In the genomic region with DNA sequence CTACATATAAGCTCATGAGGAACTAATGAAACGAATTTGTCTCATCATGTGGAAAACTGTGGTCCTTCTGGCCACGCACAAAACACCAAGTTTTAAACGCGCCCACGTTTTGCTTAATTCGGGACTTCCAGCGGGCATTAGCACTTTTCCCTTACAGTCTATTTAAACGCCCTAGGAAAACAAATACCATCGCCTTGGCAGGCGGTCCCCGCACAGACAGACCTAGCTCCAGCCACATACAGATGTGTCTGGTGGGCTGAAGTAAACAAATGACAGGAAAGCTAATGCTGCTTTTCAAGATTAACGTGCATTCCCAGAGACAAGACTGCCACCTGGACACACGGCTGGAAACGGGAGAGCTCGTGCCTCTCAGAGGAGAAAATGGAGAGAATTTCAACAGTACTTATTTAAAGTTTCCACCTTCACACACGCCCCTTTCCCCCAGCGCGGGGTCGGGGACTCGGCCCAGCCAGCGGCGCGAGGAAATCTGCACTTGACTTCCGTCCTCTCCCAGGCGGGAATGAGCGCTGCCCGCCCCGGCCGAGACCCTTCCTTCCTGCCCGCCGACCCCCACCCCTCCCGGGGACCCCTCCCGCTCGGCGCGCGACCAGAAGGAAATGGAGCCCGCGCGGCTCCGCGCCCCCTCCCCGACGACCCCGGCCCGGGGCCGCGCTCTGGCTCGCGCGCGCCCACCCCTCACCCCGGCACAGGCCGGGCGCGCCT, we compare ENCODE assay signal across 8 cellular contexts. TPM values are rescaled to one million over a fixed set of nuclear protein-coding genes. Genes with fewer than 3 reads are reported as not detected.
DNase-seq lines count a peak whose midpoint lies in the region; ATAC-seq, FAIRE-seq and TF ChIP-seq lines count a peak whose summit lies in the region.

No MANE protein-coding gene starts in this region.

- H3K4me3 Mint-ChIP-seq in activated naive CD8-positive, alpha-beta T cell treated with anti-CD3 and anti-CD28 coated beads, Interleukin-2, amount 50 U/mL, for 24 hours = peak overlapping the region; percentile 96
- H3K4me3 Mint-ChIP-seq in progenitor cell of endocrine pancreas (ENCODE audit: low read depth) = peak overlapping the region; percentile 90

- H3K27ac ChIP-seq in left ventricle myocardium inferior (replicated peaks) = peak overlapping the region; percentile 96

- peaks cover 4% of the 10 kb centered on the region for H3K36me3 Mint-ChIP-seq in activated naive CD8-positive, alpha-beta T cell treated with anti-CD3 and anti-CD28 coated beads, Interleukin-2, amount 50 U/mL, for 24 hours (ENCODE audit: low read depth)
- no peaks in the 10 kb centered on the region for H3K36me3 Mint-ChIP-seq in progenitor cell of endocrine pancreas (ENCODE audit: insufficient read depth)

- peak; percentile 47 for DNase-seq in activated naive CD8-positive, alpha-beta T cell treated with anti-CD3 and anti-CD28 coated beads, Interleukin-2, amount 50 U/mL, for 24 hours
- DNase-seq in left ventricle myocardium inferior = peak; percentile 36
- peak; percentile 63 for DNase-seq in progenitor cell of endocrine pancreas (ENCODE audit: low spot score, unreplicated experiment)
- no peak for DNase-seq in H54 (ENCODE audit: insufficient read length, low spot score)

- H3K4me1 ChIP-seq in left ventricle myocardium inferior = peaks cover 63% of the 10 kb centered on the region

- peak overlapping the region; percentile 99 for H3K27ac Mint-ChIP-seq in activated naive CD8-positive, alpha-beta T cell treated with anti-CD3 and anti-CD28 coated beads, Interleukin-2, amount 50 U/mL, for 24 hours
- H3K27ac Mint-ChIP-seq in progenitor cell of endocrine pancreas = peak overlapping the region; percentile 97

- H3K9me3 Mint-ChIP-seq in activated naive CD8-positive, alpha-beta T cell treated with anti-CD3 and anti-CD28 coated beads, Interleukin-2, amount 50 U/mL, for 24 hours = no peaks in the 10 kb centered on the region
- no peaks in the 10 kb centered on the region for H3K9me3 Mint-ChIP-seq in progenitor cell of endocrine pancreas (ENCODE audit: low read depth)

- H3K36me3 ChIP-seq in left ventricle myocardium inferior = no peaks in the 10 kb centered on the region

- no peaks in the 10 kb centered on the region for H3K9me3 ChIP-seq in left ventricle myocardium inferior (replicated peaks)

- peaks cover 68% of the 10 kb centered on the region for H3K4me1 Mint-ChIP-seq in activated naive CD8-positive, alpha-beta T cell treated with anti-CD3 and anti-CD28 coated beads, Interleukin-2, amount 50 U/mL, for 24 hours
- H3K4me1 Mint-ChIP-seq in progenitor cell of endocrine pancreas (ENCODE audit: low read depth) = peaks cover 26% of the 10 kb centered on the region

- no peaks in the 10 kb centered on the region for H3K27me3 ChIP-seq in left ventricle myocardium inferior (ENCODE audit: low read depth)

- intact Hi-C loops in left ventricle myocardium inferior (cut with micrococcal nuclease) = no loop called here

- no peak for TF ChIP-seq POLR2A in GM18505 (IDR thresholded peaks at IDR 0.05; ENCODE audit: borderline replicate concordance, extremely low read depth, insufficient read depth, insufficient read length)
- peak; percentile 29; the same call in 1 of the 2 replicates for TF ChIP-seq POLR2A in Raji (IDR thresholded peaks at IDR 0.05; ENCODE audit: insufficient read depth, low read depth, low read length)
- no peak for TF ChIP-seq POLR2A in H54 (IDR thresholded peaks at IDR 0.05; ENCODE audit: low read depth, low read length)

- H3K4me3 ChIP-seq in left ventricle myocardium inferior = peak overlapping the region; percentile 95

- TF ChIP-seq CTCF in left ventricle myocardium inferior (IDR thresholded peaks at IDR 0.05; ENCODE audit: borderline replicate concordance) = no peak
- no peak for TF ChIP-seq CTCF in progenitor cell of endocrine pancreas (IDR thresholded peaks at IDR 0.05; ENCODE audit: unreplicated experiment)

- FAIRE-seq in H54 (lab: Jason Lieb, UNC) = no peak

- no peaks in the 10 kb centered on the region for H3K27me3 Mint-ChIP-seq in activated naive CD8-positive, alpha-beta T cell treated with anti-CD3 and anti-CD28 coated beads, Interleukin-2, amount 50 U/mL, for 24 hours
- no peaks in the 10 kb centered on the region for H3K27me3 Mint-ChIP-seq in progenitor cell of endocrine pancreas

- ATAC-seq in GM18505 (IDR thresholded peaks at IDR 0.05; ENCODE audit: unreplicated experiment) (peak; percentile 0), HG03439 (IDR thresholded peaks at IDR 0.05; ENCODE audit: unreplicated experiment) (peak; percentile 1), GM19328 (IDR thresholded peaks at IDR 0.05; ENCODE audit: unreplicated experiment) (no peak)
- peak; percentile 6 for ATAC-seq in activated naive CD8-positive, alpha-beta T cell treated with anti-CD3 and anti-CD28 coated beads, Interleukin-2, amount 50 U/mL, for 24 hours

RNA-seq across cellular contexts. Expression of a gene that starts 0.9 kb away (rescaled TPM):
- total RNA-seq in left ventricle myocardium inferior (16.8 TPM), progenitor cell of endocrine pancreas (29.8 and 30.8 TPM in 2 replicates)
